In the genomic region with DNA sequence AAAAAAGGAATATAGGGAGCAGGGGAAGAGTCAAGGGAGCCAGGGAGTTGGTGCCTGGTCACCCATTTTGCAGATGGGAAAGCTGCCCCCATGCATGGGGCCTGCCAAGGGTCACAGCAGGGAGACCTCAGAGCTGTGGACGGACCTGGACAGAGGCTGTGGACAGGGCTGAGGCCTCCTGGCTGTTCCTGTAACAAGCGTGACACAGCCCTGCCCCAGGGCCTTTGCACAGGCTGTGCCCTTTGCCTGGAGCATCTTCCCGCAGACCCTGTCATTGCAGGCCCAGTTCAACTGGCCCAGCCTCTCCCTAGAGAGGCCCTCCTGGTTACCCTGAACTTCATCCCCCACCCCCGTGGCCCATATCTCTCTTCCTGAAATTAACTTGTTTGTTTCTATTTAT, we compare ENCODE assay signal across 28 cellular contexts.
"Had no signal": no experiment of that assay in that cellular context is flagged by ENCODE, and none has a peak within 500 bp of the region (broad histone marks: within the 10 kb centered on the region; RNA-seq: fewer than 3 reads in every experiment).

No MANE protein-coding gene starts in this region.

- H3K27ac ChIP-seq: adrenal gland, body of pancreas, cardiac muscle cell, coronary artery, neutrophil, ovary, upper lobe of right lung had no signal

- ATAC-seq: activated CD8-positive, alpha-beta memory T cell treated with anti-CD3 and anti-CD28 coated beads, Interleukin-2, amount 10 ng/mL, durations not matched to agents 7 days and 5 days; activated CD8-positive, alpha-beta T cell treated with anti-CD3 and anti-CD28 coated beads, Interleukin-2, amount 10 ng/mL, durations not matched to agents 7 days and 5 days; body of pancreas; effector memory CD8-positive, alpha-beta T cell; heart right ventricle; SK-N-SH treated with all-trans-retinoic acid at 6 μM for 48 hours; stimulated activated naive B cell treated with anti-CD40 and anti-IgM and Interleukin-4, amounts not matched to agents 10 μg/mL and 1 μg/mL and 100 μg/mL, for 72 hours; T-helper 17 cell; upper lobe of right lung had no signal

- H3K27me3 ChIP-seq: adrenal gland, body of pancreas, cardiac muscle cell, heart right ventricle, neutrophil, ovary, upper lobe of right lung had no signal

- H3K9me3 ChIP-seq: adrenal gland, body of pancreas, heart right ventricle, left ventricle myocardium inferior, neutrophil, ovary, upper lobe of right lung had no signal

- H3K27me3 Mint-ChIP-seq: activated CD8-positive, alpha-beta memory T cell treated with anti-CD3 and anti-CD28 coated beads, Interleukin-2, amount 10 ng/mL, durations not matched to agents 7 days and 5 days; activated naive CD8-positive, alpha-beta T cell; effector memory CD8-positive, alpha-beta T cell; progenitor cell of endocrine pancreas; stimulated activated naive B cell treated with anti-CD40 and anti-IgM and Interleukin-4, amounts not matched to agents 10 μg/mL and 1 μg/mL and 100 μg/mL, for 72 hours; T-helper 17 cell had no signal

- H3K36me3 ChIP-seq: adrenal gland, cardiac muscle cell, left ventricle myocardium inferior, neutrophil, ovary, upper lobe of right lung had no signal

- H3K4me1 Mint-ChIP-seq: nephron had no signal

- H3K9me3 Mint-ChIP-seq: activated T-helper 2 cell treated with anti-CD3 and anti-CD28 coated beads, Interferon-gamma antibody, Interleukin-2, Interleukin-4, amounts not matched to agents 10 μg/mL and 5 μg/mL and 100 μg/mL, durations not matched to agents 14 hours and 24 hours and 36 hours; effector memory CD8-positive, alpha-beta T cell; nephron; stimulated activated naive B cell treated with anti-CD40 and anti-IgM and Interleukin-4, amounts not matched to agents 10 μg/mL and 1 μg/mL and 100 μg/mL, for 72 hours had no signal

- H3K27ac Mint-ChIP-seq: activated CD8-positive, alpha-beta memory T cell treated with anti-CD3 and anti-CD28 coated beads, Interleukin-2, amount 10 ng/mL, durations not matched to agents 7 days and 5 days; activated CD8-positive, alpha-beta T cell treated with anti-CD3 and anti-CD28 coated beads, Interleukin-2, amount 10 ng/mL, durations not matched to agents 7 days and 5 days; activated naive CD8-positive, alpha-beta T cell; activated T-helper 2 cell treated with anti-CD3 and anti-CD28 coated beads, Interferon-gamma antibody, Interleukin-2, Interleukin-4, amounts not matched to agents 10 μg/mL and 5 μg/mL and 100 μg/mL, durations not matched to agents 14 hours and 24 hours and 36 hours; effector memory CD8-positive, alpha-beta T cell; nephron; stimulated activated naive B cell treated with anti-CD40 and anti-IgM and Interleukin-4, amounts not matched to agents 10 μg/mL and 1 μg/mL and 100 μg/mL, for 72 hours; T-helper 17 cell had no signal

- H3K4me3 ChIP-seq: adrenal gland, body of pancreas, cardiac muscle cell, coronary artery, heart right ventricle, left ventricle myocardium inferior, lung, ovary, smooth muscle cell, upper lobe of right lung had no signal

- H3K4me1 ChIP-seq: adrenal gland, body of pancreas, upper lobe of right lung had no signal

- H3K4me3 Mint-ChIP-seq: activated CD8-positive, alpha-beta memory T cell treated with anti-CD3 and anti-CD28 coated beads, Interleukin-2, amount 10 ng/mL, durations not matched to agents 7 days and 5 days; activated CD8-positive, alpha-beta T cell treated with anti-CD3 and anti-CD28 coated beads, Interleukin-2, amount 10 ng/mL, durations not matched to agents 7 days and 5 days; activated naive CD8-positive, alpha-beta T cell; effector memory CD8-positive, alpha-beta T cell; nephron; stimulated activated naive B cell treated with anti-CD40 and anti-IgM and Interleukin-4, amounts not matched to agents 10 μg/mL and 1 μg/mL and 100 μg/mL, for 72 hours; T-helper 17 cell had no signal

- H3K36me3 Mint-ChIP-seq: activated naive CD8-positive, alpha-beta T cell had no signal

- DNase-seq: activated CD8-positive, alpha-beta memory T cell treated with anti-CD3 and anti-CD28 coated beads, Interleukin-2, amount 10 ng/mL, durations not matched to agents 7 days and 5 days; activated CD8-positive, alpha-beta T cell treated with anti-CD3 and anti-CD28 coated beads, Interleukin-2, amount 10 ng/mL, durations not matched to agents 7 days and 5 days; activated T-cell treated with anti-CD3 and anti-CD28 coated beads, Interleukin-2, amount 50 U/mL, for 48 hours; adrenal gland; aorta; body of pancreas; effector memory CD8-positive, alpha-beta T cell; erythroblast; heart right ventricle; left ventricle myocardium inferior; mesendoderm; ovary; retina; stimulated activated CD4-positive, alpha-beta T cell treated with anti-CD3 and anti-CD28 coated beads, Interleukin-1b, Interleukin-23, amount 100 ng/mL, for 48 hours; stimulated activated naive B cell treated with anti-CD40 and anti-IgM and Interleukin-4, amounts not matched to agents 10 μg/mL and 1 μg/mL and 100 μg/mL, for 72 hours; T-helper 17 cell; T1000; upper lobe of right lung had no signal
